ENCODE assay signal across 16 cellular contexts in genomic region chr15:22951381-22952280, GRCh38. TPM values are rescaled to one million over a fixed set of nuclear protein-coding genes. Genes with fewer than 3 reads are reported as not detected.
A peak's percentile ranks its signal among the peaks of the same experiment; 100 is the strongest.
DNase-seq lines count a peak whose midpoint lies in the region; ATAC-seq and TF ChIP-seq lines count a peak whose summit lies in the region.
"Had no signal": no experiment of that assay in that cellular context is flagged by ENCODE, and none has a peak within 500 bp of the region (broad histone marks: within the 10 kb centered on the region; RNA-seq: fewer than 3 reads in every experiment).

No MANE protein-coding gene starts in this region.

- ATAC-seq in left cardiac atrium (no peak), GM19455 (IDR thresholded peaks at IDR 0.05; ENCODE audit: unreplicated experiment) (no peak), GM18498 (IDR thresholded peaks at IDR 0.05; ENCODE audit: unreplicated experiment) (no peak)
- ATAC-seq: A549; activated CD4-positive, CD25-positive, alpha-beta regulatory T cell treated with anti-CD3 and anti-CD28 coated beads, Interleukin-2, amount 50 U/mL, for 24 hours had no signal

- no peaks in the 10 kb centered on the region for H3K27me3 Mint-ChIP-seq in progenitor cell of endocrine pancreas

- H3K27me3 ChIP-seq in left ventricle myocardium inferior (ENCODE audit: low read depth) (no peaks in the 10 kb centered on the region), right atrium auricular region (no peaks in the 10 kb centered on the region)
- H3K27me3 ChIP-seq: suprapubic skin had no signal

- no peaks in the 10 kb centered on the region for H3K9me3 Mint-ChIP-seq in progenitor cell of endocrine pancreas (ENCODE audit: low read depth)
- H3K9me3 Mint-ChIP-seq: activated naive CD4-positive, alpha-beta T cell treated with anti-CD3 and anti-CD28 coated beads, Interleukin-2, amount 50 U/mL, for 24 hours; CD4-positive, alpha-beta memory T cell had no signal

- intact Hi-C loops in left ventricle myocardium inferior (cut with micrococcal nuclease) (no loop called here), left cardiac atrium (cut with DNase I) (no loop called here)

- H3K4me3 ChIP-seq in left ventricle myocardium inferior (no peak overlapping the region), right atrium auricular region (no peak overlapping the region)
- H3K4me3 ChIP-seq: A549, suprapubic skin had no signal

- H3K4me1 ChIP-seq in left ventricle myocardium inferior: peaks cover 96% of the 10 kb centered on the region
- H3K4me1 ChIP-seq in right atrium auricular region: peaks cover 0 to 85% of the 10 kb centered on the region in 2 donors
- H3K4me1 ChIP-seq: A549 had no signal

- DNase-seq in left ventricle myocardium inferior (no peak), left cardiac atrium (no peak), right atrium auricular region (ENCODE audit: low spot score) (no peak), progenitor cell of endocrine pancreas (ENCODE audit: low spot score, unreplicated experiment) (no peak), H4 (ENCODE audit: low spot score) (no peak), NCI-H82 (lab: John Stamatoyannopoulos, UW) (no peak)
- DNase-seq: CD4-positive, alpha-beta memory T cell; NCI-H1694; SHP77 treated with DMSO at 0.1 percent for 48 hours; T-helper 2 cell had no signal

- no peak for TF ChIP-seq CTCF in left ventricle myocardium inferior (IDR thresholded peaks at IDR 0.05; ENCODE audit: borderline replicate concordance)
- TF ChIP-seq CTCF in right atrium auricular region (IDR thresholded peaks at IDR 0.05): no peak
- TF ChIP-seq CTCF in progenitor cell of endocrine pancreas (IDR thresholded peaks at IDR 0.05; ENCODE audit: unreplicated experiment): no peak

- H3K36me3 Mint-ChIP-seq in progenitor cell of endocrine pancreas (ENCODE audit: insufficient read depth): peaks cover 3% of the 10 kb centered on the region
- H3K36me3 Mint-ChIP-seq: activated naive CD4-positive, alpha-beta T cell treated with anti-CD3 and anti-CD28 coated beads, Interleukin-2, amount 50 U/mL, for 24 hours had no signal

- peaks cover 28% of the 10 kb centered on the region for H3K4me1 Mint-ChIP-seq in progenitor cell of endocrine pancreas (ENCODE audit: low read depth)

- H3K9me3 ChIP-seq in left ventricle myocardium inferior (replicated peaks) (no peaks in the 10 kb centered on the region), right atrium auricular region (no peaks in the 10 kb centered on the region)
- H3K9me3 ChIP-seq: A549, suprapubic skin had no signal

- no peak overlapping the region for H3K4me3 Mint-ChIP-seq in progenitor cell of endocrine pancreas (ENCODE audit: low read depth)
- H3K4me3 Mint-ChIP-seq: activated naive CD4-positive, alpha-beta T cell treated with anti-CD3 and anti-CD28 coated beads, Interleukin-2, amount 50 U/mL, for 24 hours; CD4-positive, alpha-beta memory T cell had no signal

- peaks cover 1% of the 10 kb centered on the region for H3K36me3 ChIP-seq in left ventricle myocardium inferior
- H3K36me3 ChIP-seq in right atrium auricular region: no peaks in the 10 kb centered on the region

- H3K27ac ChIP-seq in left ventricle myocardium inferior (replicated peaks) (peak overlapping the region; percentile 81), right atrium auricular region (peak overlapping the region; percentile 50 to 52)
- H3K27ac ChIP-seq: suprapubic skin had no signal

- H3K27ac Mint-ChIP-seq in progenitor cell of endocrine pancreas: peak overlapping the region; percentile 25
- H3K27ac Mint-ChIP-seq: activated naive CD4-positive, alpha-beta T cell treated with anti-CD3 and anti-CD28 coated beads, Interleukin-2, amount 50 U/mL, for 24 hours; CD4-positive, alpha-beta memory T cell had no signal

RNA-seq across cellular contexts. Expression of gene CYFIP1, which starts 28.5 kb away (rescaled TPM):
- total RNA-seq in left ventricle myocardium inferior (24.1 TPM), left cardiac atrium (10 to 100 TPM; 44.9 to 49.4 TPM), right atrium auricular region (10 to 100 TPM; 21.1 to 32.7 TPM), progenitor cell of endocrine pancreas (169 and 175 TPM in 2 replicates)
- 38.4 and 39.3 TPM in 2 replicates for total RNA-seq in H4 (2014; rRNA removed; shearing (Covaris generic))
